8 cellular contexts compared by ENCODE assay signal in the genomic region with DNA sequence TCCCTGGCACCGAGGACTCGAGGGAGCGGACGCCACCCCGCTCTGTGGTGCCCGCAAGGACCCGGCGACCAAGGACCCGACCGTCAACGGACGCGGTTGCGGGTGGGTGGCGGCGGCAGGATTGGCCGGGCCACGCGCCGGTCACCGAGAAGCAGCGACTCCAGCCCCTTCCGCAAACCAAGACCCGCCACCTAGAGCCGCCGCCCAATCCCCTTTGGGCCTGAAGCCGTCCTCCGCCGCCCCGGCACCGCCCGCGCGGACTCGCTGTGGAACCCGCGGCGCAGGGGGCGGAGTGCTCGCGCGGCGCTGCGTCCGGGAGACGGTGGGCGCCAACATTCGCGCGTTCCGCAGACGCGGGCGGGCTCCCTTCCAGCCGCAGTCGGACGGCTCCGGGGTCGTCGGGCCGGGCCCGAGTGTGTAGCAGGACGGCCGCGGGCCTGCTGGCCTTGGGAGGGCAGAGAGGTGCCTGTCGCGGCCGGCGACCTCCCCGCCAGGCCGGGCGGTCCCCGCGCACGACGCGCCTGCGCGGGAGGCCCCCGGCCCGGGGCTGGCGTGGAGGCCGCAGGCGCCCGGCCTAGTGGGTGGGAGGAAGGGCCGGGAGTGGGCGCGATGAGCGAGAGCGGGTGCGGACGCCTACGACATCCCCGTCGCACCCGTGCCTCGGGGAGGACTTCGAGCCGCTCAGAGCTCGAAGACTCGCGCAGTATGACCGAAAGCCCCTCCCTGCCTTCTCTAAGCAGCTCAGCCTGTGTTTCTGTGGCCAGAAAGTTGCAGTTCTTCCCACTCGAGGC. TPM values are rescaled to one million over a fixed set of nuclear protein-coding genes. Genes with fewer than 3 reads are reported as not detected.
DNase-seq lines count a peak whose midpoint lies in the region; ATAC-seq, FAIRE-seq and TF ChIP-seq lines count a peak whose summit lies in the region.

A gene (plus strand): TSS at position 258 of the 791 bp plus-strand sequence. CDS start 893 bp downstream, outside the sequence.
A gene with protein sequence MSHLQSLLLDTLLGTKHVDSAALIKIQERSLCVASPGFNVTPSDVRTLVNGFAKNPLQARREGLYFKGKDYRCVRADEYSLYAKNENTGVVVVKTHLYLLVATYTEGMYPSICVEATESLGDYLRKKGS (minus strand): TSS at position 123 of the 791 bp plus-strand sequence. CDS start 799 bp downstream, outside the sequence.

- 2% methylated on average over 86 of the region's 104 CpGs; no CpG with 5 or more reads in 1 of the 2 experiments for WGBS in H1 (ENCODE audit: extremely low coverage in 1 of 2, insufficient coverage in 1 of 2, insufficient read length in 1 of 2, insufficient replicate concordance in 2 of 2, low coverage in 1 of 2, low lambda C conversion rate in 2 of 2, missing lambda C conversion rate in 1 of 2), 2 experiments

- H4K91ac ChIP-seq in H1 (replicated peaks; ENCODE audit: insufficient read length, low read length) = peak within 1 kb of the TSS; percentile 60

- no peak for FAIRE-seq in H1 (lab: Jason Lieb, UNC)

- peak within 1 kb of the TSS; percentile 82 for H3K4me3 Mint-ChIP-seq in CD8-positive, alpha-beta T cell

- peaks cover 14% of the 10 kb centered on the region for H3K4me1 Mint-ChIP-seq in CD8-positive, alpha-beta T cell (ENCODE audit: low read depth)

- peak within 1 kb of the TSS; percentile 28 for H3K27ac ChIP-seq in CD8-positive, alpha-beta T cell (ENCODE audit: low read depth, low read length)
- H3K27ac ChIP-seq in H1 (ENCODE audit: low read depth, low read length) = 0 out of 2 replicates have a peak within 1 kb of the TSS, but pooled peaks have one; percentile 6

- no peaks in the 10 kb centered on the region for H3K79me2 ChIP-seq in H1 (ENCODE audit: control insufficient read depth in 1 of 2, insufficient read depth in 2 of 2, low read length in 2 of 2)

- peak within 1 kb of the TSS; percentile 70 for H4K5ac ChIP-seq in H1 (ENCODE audit: insufficient read length, low read depth, low read length)

- H2BK120ac ChIP-seq in H1 (replicated peaks; ENCODE audit: low read depth, low read length) = peak within 1 kb of the TSS; percentile 85

- ATAC-seq in CD8-positive, alpha-beta T cell = peak; percentile 84
- ATAC-seq in GM19397 (IDR thresholded peaks at IDR 0.05; ENCODE audit: unreplicated experiment) (peak; percentile 89), HG03521 (IDR thresholded peaks at IDR 0.05; ENCODE audit: unreplicated experiment) (peak; percentile 87)

- no peak within 1 kb of the TSS for H3K23ac ChIP-seq in H1 (ENCODE audit: insufficient read length)

- peaks cover 3% of the 10 kb centered on the region for H3K23me2 ChIP-seq in H1 (ENCODE audit: low read depth, low read length)

- peaks cover 14% of the 10 kb centered on the region for H3K4me1 ChIP-seq in CD8-positive, alpha-beta T cell (ENCODE audit: insufficient read depth, low read length)
- H3K4me1 ChIP-seq in H1 (replicated peaks in 1 of 4; ENCODE audit: control insufficient read depth in 3 of 4, insufficient read depth in 4 of 4, low read length in 3 of 4) = peaks cover 4 to 7% (median 6%) of the 10 kb centered on the region in 4 experiments; a peak in 6 of 7 replicates

- H3K9me3 ChIP-seq in CD8-positive, alpha-beta T cell (ENCODE audit: low read length) = no peaks in the 10 kb centered on the region
- H3K9me3 ChIP-seq in H1 (ENCODE audit: insufficient read depth in 2 of 2, low read depth in 1 of 2, low read length in 1 of 2) = no peaks in the 10 kb centered on the region

- H2BK15ac ChIP-seq in H1 (ENCODE audit: low read length) = peak within 1 kb of the TSS; percentile 19; the same call in 1 of the 2 replicates

- no peaks in the 10 kb centered on the region for H3K79me1 ChIP-seq in H1 (ENCODE audit: low read depth, low read length)

- peak within 1 kb of the TSS; percentile 95 for H4K8ac ChIP-seq in H1 (ENCODE audit: extremely low read depth, insufficient read depth, low read length)

- H3K27me3 Mint-ChIP-seq in CD8-positive, alpha-beta T cell (ENCODE audit: low read depth) = no peaks in the 10 kb centered on the region

- peak within 1 kb of the TSS; percentile 64; the same call in 1 of the 2 replicates for H2BK20ac ChIP-seq in H1 (ENCODE audit: low read length)

- 0 out of 2 replicates have a peak within 1 kb of the TSS, but pooled peaks have one; percentile 39 for H2BK12ac ChIP-seq in H1 (ENCODE audit: low read depth, low read length)

- H3K36me3 ChIP-seq in CD8-positive, alpha-beta T cell (ENCODE audit: insufficient read depth, low read length) = no peaks in the 10 kb centered on the region
- H3K36me3 ChIP-seq in H1 (ENCODE audit: control insufficient read depth in 2 of 4, insufficient read depth in 4 of 4, low read length in 3 of 4) = no peaks in the 10 kb centered on the region

- TF ChIP-seq POLR2A in H1 (IDR thresholded peaks at IDR 0.05; ENCODE audit: control extremely low read depth in 1 of 2, low read depth in 2 of 2, low read length in 2 of 2) = peak; percentile 55 to 62

- peak within 1 kb of the TSS; percentile 51 for H3K4me3 ChIP-seq in CD8-positive, alpha-beta T cell (ENCODE audit: low read depth, low read length)
- peak within 1 kb of the TSS; percentile 60 to 68 (median 66) for H3K4me3 ChIP-seq in H1 (ENCODE audit: extremely low read depth in 1 of 4, insufficient read depth in 2 of 4, low read depth in 3 of 4, low read length in 4 of 4)

- POLR2A ChIA-PET in CD8-positive, alpha-beta T cell (lab: Charles Lee) = interaction anchor here (1.1 to 2.3 kb wide), 4 partner anchors 13 to 196 kb away, joined by 3 to 7 read pairs (median 4); a partner anchor contains a TSS
- POLR2A ChIA-PET in H1 (lab: Charles Lee; ENCODE audit: partially characterized antibody) = interaction anchor here (0.9 to 2.2 kb wide), 4 partner anchors 39 to 44 kb away, joined by 3 to 24 read pairs (median 6); a partner anchor contains a TSS

- no peak for TF ChIP-seq EP300 in H1 (IDR thresholded peaks at IDR 0.05; ENCODE audit: borderline replicate concordance in 1 of 2, low read depth in 2 of 2, low read length in 2 of 2)

- DNase-seq in CD8-positive, alpha-beta T cell = peak in 6 of 7 experiments; percentile 41 to 75 (median 56)
- DNase-seq in NCI-H748 treated with DMSO at 0.1 percent for 48 hours (lab: John Stamatoyannopoulos, UW) = peak; percentile 65
- peak; percentile 20 to 30 for DNase-seq in activated CD8-positive, alpha-beta memory T cell treated with anti-CD3 and anti-CD28 coated beads for 4 hours (ENCODE audit: low read depth in 2 of 2)
- DNase-seq in H1 (ENCODE audit: low read depth in 1 of 2, low spot score in 2 of 2) = peak in 1 of 2 experiments; percentile 84
- peak; percentile 96 for DNase-seq in mesenteric fat pad (ENCODE audit: low spot score)
- DNase-seq in stimulated activated CD8-positive, alpha-beta memory T cell treated with anti-CD3 and anti-CD28 coated beads, Interleukin-15, amount 100 ng/mL, for 24 hours (ENCODE audit: low read depth) = peak; percentile 35

- peak within 1 kb of the TSS; percentile 85 for H3K27ac Mint-ChIP-seq in CD8-positive, alpha-beta T cell

- no peaks in the 10 kb centered on the region for H4K20me1 ChIP-seq in H1 (replicated peaks in 1 of 2; ENCODE audit: control insufficient read depth in 1 of 2, insufficient read depth in 2 of 2, low read length in 2 of 2)

- H3K27me3 ChIP-seq in CD8-positive, alpha-beta T cell (ENCODE audit: insufficient read depth, low read length) = no peaks in the 10 kb centered on the region
- H3K27me3 ChIP-seq in H1 (replicated peaks in 1 of 4; ENCODE audit: control insufficient read depth in 3 of 4, extremely low read depth in 1 of 4, insufficient read depth in 3 of 4, low read length in 3 of 4) = peaks cover 0 to 10% (median 4%) of the 10 kb centered on the region in 4 experiments; a peak in 4 of 7 replicates

- no peak within 1 kb of the TSS for H3K14ac ChIP-seq in H1 (ENCODE audit: insufficient read length)

- H3K9me3 Mint-ChIP-seq in CD8-positive, alpha-beta T cell = no peaks in the 10 kb centered on the region

- TF ChIP-seq RAD21 in H1 (IDR thresholded peaks at IDR 0.05 in 1 of 2, conservative IDR thresholded peaks at IDR 0.05 in 1 of 2; ENCODE audit: low read depth in 2 of 2, low read length in 2 of 2) = no peak

- H3K4ac ChIP-seq in H1 (replicated peaks; ENCODE audit: insufficient read length, low read depth, low read length) = peak within 1 kb of the TSS; percentile 87

- no peak within 1 kb of the TSS for H2BK5ac ChIP-seq in H1 (ENCODE audit: low read depth, low read length)

- peak within 1 kb of the TSS; percentile 76 for H3K18ac ChIP-seq in H1 (ENCODE audit: extremely low read depth, low read length)

- H3K36me3 Mint-ChIP-seq in CD8-positive, alpha-beta T cell = no peaks in the 10 kb centered on the region

- CTCF ChIA-PET in CD8-positive, alpha-beta T cell (lab: Charles Lee) = no interaction called here
- CTCF ChIA-PET in H1 (lab: Charles Lee; ENCODE audit: partially characterized antibody) = interaction anchor here (1.0 to 2.3 kb wide), 6 partner anchors 11 to 104 kb away, joined by 3 to 9 read pairs (median 5); a partner anchor contains a TSS

- H3K4me2 ChIP-seq in H1 (ENCODE audit: insufficient read depth in 1 of 2, low read depth in 2 of 2, low read length in 2 of 2) = peak within 1 kb of the TSS; percentile 75 to 80

- H2AFZ ChIP-seq in H1 (ENCODE audit: low read length) = peak within 1 kb of the TSS; percentile 95

- TF ChIP-seq CTCF in CD8-positive, alpha-beta T cell (IDR thresholded peaks at IDR 0.05) = no peak
- no peak for TF ChIP-seq CTCF in H1 (IDR thresholded peaks at IDR 0.05; ENCODE audit: control extremely low read depth in 1 of 3, insufficient read depth in 1 of 3, low read depth in 1 of 3, low read length in 3 of 3)

- H3K56ac ChIP-seq in H1 (replicated peaks; ENCODE audit: insufficient read length, low read depth, low read length) = peak within 1 kb of the TSS; percentile 54

- H3K9ac ChIP-seq in H1 (replicated peaks in 1 of 4; ENCODE audit: extremely low read depth in 1 of 4, low read depth in 3 of 4, low read length in 3 of 4) = peak within 1 kb of the TSS; percentile 49 to 80 (median 70); a peak in 6 of 7 replicates

- H2AK5ac ChIP-seq in H1 (ENCODE audit: low read depth, low read length) = no peak within 1 kb of the TSS

- intact Hi-C loops in CD8-positive, alpha-beta T cell (cut with DNase I, micrococcal nuclease) = loop anchor here in 1 of 2 experiments (5.0 kb wide), 1 partner anchor 41 kb away; a partner anchor contains a TSS

RNA-seq across cellular contexts. Expression of the first gene that starts in this region (rescaled TPM):
- total RNA-seq in CD8-positive, alpha-beta T cell = 10 to 100 TPM; 16.9 to 17.6 TPM
- 3.2 and 3.5 TPM in 2 replicates for total RNA-seq in H1 (2021; fragmentation: NEBNext Ultra II Directional; extraction: Animal tissue kit (Norgen Biotek cat#: 25700))
- 0.97 and 1.4 TPM in 2 replicates for polyA plus RNA-seq in H1 (2011; rRNA removed)
- 1.0 TPM for polyA plus RNA-seq in H1 (2011; cell fraction: cytosol; rRNA removed)
- 1.3 TPM for polyA plus RNA-seq in H1 (2011; cell fraction: nucleus; rRNA removed)
- polyA plus RNA-seq in H1 (2012, experiment 1 of 2) = 1.7 to 2.3 TPM (median 2.0 TPM) in 4 replicates
- not detected for polyA plus RNA-seq in H1 (2012, experiment 2 of 2)
- 3.6 TPM for polyA plus RNA-seq in H1 (2013, experiment 1 of 2)
- 3.7 TPM for polyA plus RNA-seq in H1 (2013, experiment 2 of 2)
- 1.8 and 3.2 TPM in 2 replicates for polyA minus RNA-seq in H1 (2011; rRNA and poly(A)+ RNA removed)
- polyA minus RNA-seq in H1 (2011; cell fraction: cytosol; rRNA and poly(A)+ RNA removed) = 2.6 TPM
- 3.3 TPM for polyA minus RNA-seq in H1 (2011; cell fraction: nucleus; rRNA and poly(A)+ RNA removed)
- total RNA-seq in mesenteric fat pad = 27.4 TPM

RNA-seq across cellular contexts. Expression of the second gene that starts in this region (rescaled TPM):
- not detected for total RNA-seq in CD8-positive, alpha-beta T cell
- total RNA-seq in H1 (2021; fragmentation: NEBNext Ultra II Directional; extraction: Animal tissue kit (Norgen Biotek cat#: 25700)) = not detected in 2 replicates
- not detected in 2 replicates for polyA plus RNA-seq in H1 (2011; rRNA removed)
- polyA plus RNA-seq in H1 (2011; cell fraction: cytosol; rRNA removed) = 0.17 TPM
- not detected for polyA plus RNA-seq in H1 (2011; cell fraction: nucleus; rRNA removed)
- polyA plus RNA-seq in H1 (2012, experiment 1 of 2) = 0.48 TPM in 1 of 4 replicates, not detected in the others
- polyA plus RNA-seq in H1 (2012, experiment 2 of 2) = not detected
- polyA plus RNA-seq in H1 (2013, experiment 1 of 2) = 0.55 TPM
- 0.31 TPM for polyA plus RNA-seq in H1 (2013, experiment 2 of 2)
- polyA minus RNA-seq in H1 (2011; rRNA and poly(A)+ RNA removed) = not detected in 2 replicates
- polyA minus RNA-seq in H1 (2011; cell fraction: cytosol; rRNA and poly(A)+ RNA removed) = 2.6 TPM
- polyA minus RNA-seq in H1 (2011; cell fraction: nucleus; rRNA and poly(A)+ RNA removed) = 3.8 TPM
- not detected for total RNA-seq in mesenteric fat pad
